11 cellular contexts compared by ENCODE assay signal in the genomic region with DNA sequence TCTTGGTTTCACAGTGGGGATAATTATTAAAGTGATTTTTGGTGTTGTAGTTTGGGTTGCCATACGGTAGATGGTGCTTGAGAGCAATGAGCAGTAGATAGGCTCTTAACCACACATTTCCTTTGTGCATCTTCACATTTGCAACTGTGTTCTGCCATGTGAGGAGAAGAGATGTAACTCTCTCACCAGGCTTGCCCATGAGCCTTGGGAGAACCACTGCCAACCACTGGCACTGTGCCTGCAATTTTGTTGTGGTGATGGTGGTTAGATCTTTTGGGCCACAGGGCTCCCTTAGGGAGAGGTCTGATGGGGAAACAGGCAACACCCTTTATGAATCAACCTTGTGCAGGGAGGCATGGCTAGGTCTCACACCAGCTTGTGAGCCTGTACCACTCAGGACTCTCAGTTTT.
DNase-seq lines count a peak whose midpoint lies in the region; ATAC-seq lines count a peak whose summit lies in the region.
"Had no signal": no experiment of that assay in that cellular context is flagged by ENCODE, and none has a peak within 500 bp of the region (broad histone marks: within the 10 kb centered on the region; RNA-seq: fewer than 3 reads in every experiment).

No MANE protein-coding gene starts in this region.

- intact Hi-C loops in left colon (cut with DNase I, micrococcal nuclease): no loop called here

- peak; percentile 75 for ATAC-seq in HG02759 (IDR thresholded peaks at IDR 0.05; ENCODE audit: unreplicated experiment)
- peak; percentile 73 for ATAC-seq in T-helper 17 cell
- ATAC-seq in natural killer cell treated with Interleukin-12 subunit alpha and Interleukin-12 subunit beta and Interleukin-15 and Interleukin-18, amount 100 ng/mL, for 72 hours: peak; percentile 43 to 53
- no peak for ATAC-seq in left colon
- ATAC-seq: gastroesophageal sphincter had no signal

- no peaks in the 10 kb centered on the region for H3K27me3 Mint-ChIP-seq in T-helper 17 cell
- no peaks in the 10 kb centered on the region for H3K27me3 Mint-ChIP-seq in natural killer cell treated with Interleukin-12 subunit alpha and Interleukin-12 subunit beta and Interleukin-15 and Interleukin-18, amount 100 ng/mL, for 72 hours
- H3K27me3 Mint-ChIP-seq: naive B cell had no signal

- peak overlapping the region; percentile 0 for H3K4me3 Mint-ChIP-seq in T-helper 17 cell
- H3K4me3 Mint-ChIP-seq in natural killer cell treated with Interleukin-12 subunit alpha and Interleukin-12 subunit beta and Interleukin-15 and Interleukin-18, amount 100 ng/mL, for 72 hours: no peak overlapping the region
- H3K4me3 Mint-ChIP-seq: naive B cell had no signal

- peak overlapping the region; percentile 6 for H3K27ac Mint-ChIP-seq in T-helper 17 cell
- no peak overlapping the region for H3K27ac Mint-ChIP-seq in natural killer cell treated with Interleukin-12 subunit alpha and Interleukin-12 subunit beta and Interleukin-15 and Interleukin-18, amount 100 ng/mL, for 72 hours

- H3K4me1 Mint-ChIP-seq in T-helper 17 cell: peaks cover 6% of the 10 kb centered on the region
- H3K4me1 Mint-ChIP-seq in natural killer cell treated with Interleukin-12 subunit alpha and Interleukin-12 subunit beta and Interleukin-15 and Interleukin-18, amount 100 ng/mL, for 72 hours (ENCODE audit: low read depth in 2 of 2): peaks cover 9 to 10% of the 10 kb centered on the region in 2 donors

- H3K36me3 Mint-ChIP-seq in T-helper 17 cell (ENCODE audit: low read depth): peaks cover 10% of the 10 kb centered on the region
- peaks cover 29% of the 10 kb centered on the region for H3K36me3 Mint-ChIP-seq in natural killer cell treated with Interleukin-12 subunit alpha and Interleukin-12 subunit beta and Interleukin-15 and Interleukin-18, amount 100 ng/mL, for 72 hours

- DNase-seq in NCI-H748 (lab: John Stamatoyannopoulos, UW; ENCODE audit: unreplicated experiment) (peak; percentile 3), NCI-H748 treated with DMSO at 0.1 percent for 48 hours (lab: John Stamatoyannopoulos, UW) (no peak), T-helper 17 cell (no peak), left colon (no peak), NCI-H1436 (lab: John Stamatoyannopoulos, UW) (no peak)
- no peak for DNase-seq in natural killer cell treated with Interleukin-12 subunit alpha and Interleukin-12 subunit beta and Interleukin-15 and Interleukin-18, amount 100 ng/mL, for 72 hours (ENCODE audit: low spot score)
- no peak for DNase-seq in effector CD4-positive, alpha-beta T cell
- DNase-seq: naive B cell, NCI-H524 had no signal

- H3K9me3 ChIP-seq in T-helper 17 cell (ENCODE audit: control insufficient read depth, low read length, poor library complexity, severe bottlenecking): no peaks in the 10 kb centered on the region

- H3K9me3 Mint-ChIP-seq in natural killer cell treated with Interleukin-12 subunit alpha and Interleukin-12 subunit beta and Interleukin-15 and Interleukin-18, amount 100 ng/mL, for 72 hours: peaks cover 7% of the 10 kb centered on the region
